22 cellular contexts compared by ENCODE assay signal in the genomic region with DNA sequence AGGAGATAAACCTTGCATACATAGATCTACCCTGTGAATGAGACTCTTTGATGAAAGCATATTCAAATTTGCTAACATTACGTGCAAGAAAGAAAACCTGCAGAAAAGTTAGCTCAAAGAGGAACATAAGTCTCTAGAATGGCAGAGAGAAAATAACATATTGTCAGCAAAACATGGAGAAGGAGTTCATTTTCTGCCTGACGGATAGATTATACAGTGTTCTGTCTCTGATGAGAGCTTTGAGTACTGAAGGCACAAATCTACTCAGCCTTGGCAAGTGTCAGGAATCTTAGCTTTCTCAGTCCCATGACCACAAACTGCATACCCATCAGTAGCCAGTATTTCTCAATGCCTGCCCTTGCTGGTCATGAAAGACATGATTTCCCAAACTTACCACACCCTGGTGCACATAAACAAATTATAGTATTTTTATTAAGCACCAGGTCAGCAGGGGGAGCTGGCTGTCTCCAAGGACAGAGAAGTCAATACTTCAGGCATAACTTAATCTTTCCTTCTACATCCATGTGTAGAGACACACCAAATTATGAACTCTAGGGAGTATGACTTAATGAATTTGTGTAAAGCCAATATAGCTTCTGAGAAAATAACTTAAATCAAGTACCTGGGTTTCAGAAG.
A peak's percentile ranks its signal among the peaks of the same experiment; 100 is the strongest.
DNase-seq lines count a peak whose midpoint lies in the region; TF ChIP-seq lines count a peak whose summit lies in the region.
"Had no signal": no experiment of that assay in that cellular context is flagged by ENCODE, and none has a peak within 500 bp of the region (broad histone marks: within the 10 kb centered on the region; RNA-seq: fewer than 3 reads in every experiment).

No MANE protein-coding gene starts in this region.

- no peak overlapping the region for H3K4me2 ChIP-seq in osteoblast (ENCODE audit: insufficient read depth, low read length)

- H3K4me1 ChIP-seq in osteoblast (ENCODE audit: insufficient read depth, low read length), result no peaks in the 10 kb centered on the region
- H3K4me1 ChIP-seq: suprapubic skin, uterus had no signal

- no peak for TF ChIP-seq CTCF in NB4 (IDR thresholded peaks at IDR 0.05; ENCODE audit: low read depth, low read length)
- TF ChIP-seq CTCF in osteocyte (IDR thresholded peaks at IDR 0.05), result peak; percentile 22
- TF ChIP-seq CTCF in osteoblast (IDR thresholded peaks at IDR 0.05; ENCODE audit: extremely low read depth, low read depth, low read length), result no peak

- no peak overlapping the region for H3K4me3 ChIP-seq in NB4 (ENCODE audit: low read depth, low read length)
- H3K4me3 ChIP-seq in osteoblast (ENCODE audit: insufficient read depth, low read length), result no peak overlapping the region
- H3K4me3 ChIP-seq: dorsolateral prefrontal cortex, GM12878, sigmoid colon, suprapubic skin, uterus had no signal

- no peaks in the 10 kb centered on the region for H3K27me3 Mint-ChIP-seq in osteocyte (ENCODE audit: unreplicated experiment)
- H3K27me3 Mint-ChIP-seq: activated CD4-positive, alpha-beta T cell treated with anti-CD3 and anti-CD28 coated beads for 36 hours; activated naive CD8-positive, alpha-beta T cell treated with anti-CD3 and anti-CD28 coated beads, Interleukin-2, amount 10 ng/mL, durations not matched to agents 7 days and 5 days; activated T-helper 17 cell treated with anti-CD3 and anti-CD28 coated beads, Interleukin-2, amount 50 U/mL, for 72 hours had no signal

- peaks cover 5% of the 10 kb centered on the region for H3K9me3 Mint-ChIP-seq in osteocyte (ENCODE audit: unreplicated experiment)
- H3K9me3 Mint-ChIP-seq: activated naive CD8-positive, alpha-beta T cell treated with anti-CD3 and anti-CD28 coated beads, Interleukin-2, amount 10 ng/mL, durations not matched to agents 7 days and 5 days had no signal

- DNase-seq in NCI-H2171 treated with DMSO at 0.1 percent for 48 hours (lab: John Stamatoyannopoulos, UW) (peak; percentile 15), NCI-H2171 (lab: John Stamatoyannopoulos, UW) (no peak), NB4 (ENCODE audit: low read depth) (peak; percentile 16), astrocyte of the hippocampus (ENCODE audit: low read depth, low spot score) (peak; percentile 48), osteocyte (ENCODE audit: extremely low spot score, unreplicated experiment) (no peak), ureter (ENCODE audit: low spot score) (no peak), COLO668 (lab: John Stamatoyannopoulos, UW; ENCODE audit: unreplicated experiment) (no peak), osteoblast (ENCODE audit: insufficient read length, low spot score, missing footprints) (no peak)
- DNase-seq: activated CD4-positive, alpha-beta T cell treated with anti-CD3 and anti-CD28 coated beads for 36 hours; activated naive CD8-positive, alpha-beta T cell treated with anti-CD3 and anti-CD28 coated beads, Interleukin-2, amount 10 ng/mL, durations not matched to agents 7 days and 5 days; DMS79; dorsolateral prefrontal cortex; immature natural killer cell; IMR-90; NCI-H187 treated with DMSO at 0.1 percent for 48 hours; NCI-H446 treated with DMSO at 0.1 percent for 48 hours; sigmoid colon; uterus had no signal

- no peak overlapping the region for H3K4me3 Mint-ChIP-seq in osteocyte (ENCODE audit: unreplicated experiment)
- H3K4me3 Mint-ChIP-seq: activated CD4-positive, alpha-beta T cell treated with anti-CD3 and anti-CD28 coated beads for 36 hours; activated naive CD8-positive, alpha-beta T cell treated with anti-CD3 and anti-CD28 coated beads, Interleukin-2, amount 10 ng/mL, durations not matched to agents 7 days and 5 days; activated T-helper 17 cell treated with anti-CD3 and anti-CD28 coated beads, Interleukin-2, amount 50 U/mL, for 72 hours; CD14-positive monocyte; immature natural killer cell had no signal

- H2AFZ ChIP-seq in osteoblast (ENCODE audit: low read length), result no peak overlapping the region

- H3K27ac ChIP-seq in osteoblast (ENCODE audit: low read depth, low read length), result no peak overlapping the region
- H3K27ac ChIP-seq: dorsolateral prefrontal cortex, sigmoid colon, suprapubic skin, uterus had no signal

- H3K79me2 ChIP-seq in osteoblast (ENCODE audit: insufficient read depth, low read length), result no peaks in the 10 kb centered on the region

- no peaks in the 10 kb centered on the region for H3K36me3 ChIP-seq in osteoblast (ENCODE audit: insufficient read depth, low read length)
- H3K36me3 ChIP-seq: sigmoid colon, suprapubic skin, uterus had no signal

- no peak for TF ChIP-seq POLR2A in NB4 (IDR thresholded peaks at IDR 0.05; ENCODE audit: extremely low read depth, insufficient read length)

- H3K4me1 Mint-ChIP-seq in osteocyte (ENCODE audit: unreplicated experiment), result no peaks in the 10 kb centered on the region
- H3K4me1 Mint-ChIP-seq: activated CD4-positive, alpha-beta T cell treated with anti-CD3 and anti-CD28 coated beads for 36 hours; activated naive CD8-positive, alpha-beta T cell treated with anti-CD3 and anti-CD28 coated beads, Interleukin-2, amount 10 ng/mL, durations not matched to agents 7 days and 5 days; activated T-helper 17 cell treated with anti-CD3 and anti-CD28 coated beads, Interleukin-2, amount 50 U/mL, for 72 hours; CD14-positive monocyte; immature natural killer cell had no signal

- H3K27ac Mint-ChIP-seq in osteocyte (ENCODE audit: unreplicated experiment), result no peak overlapping the region
- H3K27ac Mint-ChIP-seq: activated CD4-positive, alpha-beta T cell treated with anti-CD3 and anti-CD28 coated beads for 36 hours; activated naive CD8-positive, alpha-beta T cell treated with anti-CD3 and anti-CD28 coated beads, Interleukin-2, amount 10 ng/mL, durations not matched to agents 7 days and 5 days; activated T-helper 17 cell treated with anti-CD3 and anti-CD28 coated beads, Interleukin-2, amount 50 U/mL, for 72 hours; immature natural killer cell had no signal

- peaks cover 3% of the 10 kb centered on the region for H3K9me3 ChIP-seq in osteoblast (ENCODE audit: low read depth, low read length)
- H3K9me3 ChIP-seq: sigmoid colon, suprapubic skin, uterus had no signal

- H4K20me1 ChIP-seq in osteoblast (ENCODE audit: insufficient read depth, low read length), result no peaks in the 10 kb centered on the region

- no peaks in the 10 kb centered on the region for H3K27me3 ChIP-seq in osteoblast (ENCODE audit: insufficient read depth, low read length)
- H3K27me3 ChIP-seq: sigmoid colon, suprapubic skin, uterus had no signal

- no peaks in the 10 kb centered on the region for H3K36me3 Mint-ChIP-seq in osteocyte (ENCODE audit: unreplicated experiment)
- H3K36me3 Mint-ChIP-seq: activated naive CD8-positive, alpha-beta T cell treated with anti-CD3 and anti-CD28 coated beads, Interleukin-2, amount 10 ng/mL, durations not matched to agents 7 days and 5 days; CD14-positive monocyte; immature natural killer cell had no signal

Comparison
In these comparisons a context has a peak if more than half of its experiments do, and no peak if none do; other contexts are left out.
1. DNase-seq: peak in NCI-H2171 treated with DMSO at 0.1 percent for 48 hours (single experiment), NB4 (single experiment) and astrocyte of the hippocampus (single experiment); none in NCI-H2171 (single experiment), osteocyte (single experiment), ureter (single experiment), COLO668 (single experiment) and osteoblast (single experiment).